In genomic region chr15:76336254-76337046, GRCh38 we compare ENCODE assay signal across 8 cellular contexts. TPM values are rescaled to one million over a fixed set of nuclear protein-coding genes. Genes with fewer than 3 reads are reported as not detected.
DNase-seq lines count a peak whose midpoint lies in the region; ATAC-seq and TF ChIP-seq lines count a peak whose summit lies in the region.

Gene ISL2, plus strand, starts transcription at chr15:76336773. Its CDS starts 111 bp downstream, at chr15:76336884.

- TF ChIP-seq CTCF in 22Rv1 (IDR thresholded peaks at IDR 0.05) (no peak), osteocyte (IDR thresholded peaks at IDR 0.05) (no peak)

- peak; percentile 91 for DNase-seq in NCI-H526 treated with DMSO at 0.1 percent for 48 hours (lab: John Stamatoyannopoulos, UW)
- DNase-seq in activated T-cell treated with anti-CD3 and anti-CD28 coated beads for 48 hours (ENCODE audit: low read depth) = peak; percentile 78
- peak in 31 of 42 donors; percentile 18 to 82 (median 46) for DNase-seq in head of caudate nucleus
- peak; percentile 82 for DNase-seq in osteocyte (ENCODE audit: extremely low spot score, unreplicated experiment)
- DNase-seq in NCI-H2196 treated with DMSO at 0.1 percent for 48 hours (lab: John Stamatoyannopoulos, UW; ENCODE audit: unreplicated experiment) = no peak

- peak within 1 kb of the TSS; percentile 21; the same call in 1 of the 2 replicates for H3K27ac ChIP-seq in 22Rv1

- H3K9me3 Mint-ChIP-seq in osteocyte (ENCODE audit: unreplicated experiment) = no peaks in the 10 kb centered on the region

- intact Hi-C loops in head of caudate nucleus (cut with DNase I) = no loop called here

- H3K27me3 Mint-ChIP-seq in osteocyte (ENCODE audit: unreplicated experiment) = peaks cover 77% of the 10 kb centered on the region

- no peaks in the 10 kb centered on the region for H3K36me3 Mint-ChIP-seq in osteocyte (ENCODE audit: unreplicated experiment)

- ATAC-seq in GM18498 (IDR thresholded peaks at IDR 0.05; ENCODE audit: unreplicated experiment) = peak; percentile 56
- ATAC-seq in HG02885 (IDR thresholded peaks at IDR 0.05; ENCODE audit: poor library complexity, unreplicated experiment) = peak; percentile 66

- peaks cover 41% of the 10 kb centered on the region for H3K4me1 Mint-ChIP-seq in osteocyte (ENCODE audit: unreplicated experiment)

- H3K4me3 Mint-ChIP-seq in osteocyte (ENCODE audit: unreplicated experiment) = no peak within 1 kb of the TSS

- H3K27ac Mint-ChIP-seq in osteocyte (ENCODE audit: unreplicated experiment) = no peak within 1 kb of the TSS

RNA-seq across cellular contexts. Expression of gene ISL2, which starts in this region (rescaled TPM):
- total RNA-seq in osteocyte = not detected in 2 replicates

Comparison
In these comparisons a context has a peak if more than half of its experiments do, and no peak if none do; other contexts are left out.
1. Peak in DNase-seq in osteocyte; RNA of the gene not detected or under 1 TPM.